2 cellular contexts compared by ENCODE assay signal in the genomic region with DNA sequence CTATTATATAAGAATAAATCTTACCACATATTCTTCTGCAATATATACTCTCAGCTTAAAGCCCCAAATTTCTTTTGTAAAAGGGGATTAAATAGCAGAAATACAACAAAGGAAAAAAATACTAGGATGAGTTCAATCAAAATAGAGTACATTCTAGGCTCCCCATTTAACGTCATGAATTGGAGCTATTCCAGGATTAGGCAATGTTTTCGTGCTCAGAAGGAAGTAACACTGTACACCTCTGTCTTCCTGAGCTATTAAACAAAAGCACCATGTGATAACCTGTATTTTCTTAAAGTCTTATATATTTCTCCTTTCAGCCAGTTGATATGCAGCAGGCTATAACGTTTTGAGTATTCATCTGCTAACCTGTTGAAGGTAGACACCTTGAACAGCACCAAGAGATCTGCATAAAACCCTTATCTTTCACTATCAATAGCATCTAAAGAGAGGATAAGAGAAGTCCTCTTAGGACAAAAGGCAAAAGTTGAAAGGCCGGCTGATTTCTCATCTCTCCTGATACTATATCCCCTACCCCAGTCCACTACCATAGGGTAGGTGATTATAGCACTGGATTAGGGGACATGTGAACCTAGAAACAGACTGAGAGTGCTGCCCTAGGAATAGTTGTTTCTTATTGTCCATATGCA.
TF ChIP-seq lines count a peak whose summit lies in the region.

No MANE protein-coding gene starts in this region.

TF ChIP-seq in HepG2, 621 proteins besides CTCF, POLR2A, EP300 and RAD21:
- no peak for TF ChIP-seq DR1 (CRISPR knock-in tag; IDR thresholded peaks at IDR 0.05)
- TF ChIP-seq PHF21A (CRISPR knock-in tag; IDR thresholded peaks at IDR 0.05) = no peak
- no peak for TF ChIP-seq HNRNPH1 (optimal IDR thresholded peaks at IDR 0.05; ENCODE audit: low read depth, low read length)
- no peak for TF ChIP-seq HDAC6 (IDR thresholded peaks at IDR 0.05; ENCODE audit: low read depth, low read length)
- no peak for TF ChIP-seq ZNF788 (CRISPR knock-in tag; IDR thresholded peaks at IDR 0.05; ENCODE audit: borderline replicate concordance)
- no peak for TF ChIP-seq ASH2L (IDR thresholded peaks at IDR 0.05; ENCODE audit: insufficient read length, low read depth, low read length)
- no peak for TF ChIP-seq MEF2D (CRISPR knock-in tag; IDR thresholded peaks at IDR 0.05)
- no peak for TF ChIP-seq MTA3 (CRISPR knock-in tag; IDR thresholded peaks at IDR 0.05)
- no peak for TF ChIP-seq ZNF780A (CRISPR knock-in tag; IDR thresholded peaks at IDR 0.05)

TF ChIP-seq in WTC11, 78 proteins besides CTCF, POLR2A, EP300 and RAD21:
- TF ChIP-seq, protein P1, sequence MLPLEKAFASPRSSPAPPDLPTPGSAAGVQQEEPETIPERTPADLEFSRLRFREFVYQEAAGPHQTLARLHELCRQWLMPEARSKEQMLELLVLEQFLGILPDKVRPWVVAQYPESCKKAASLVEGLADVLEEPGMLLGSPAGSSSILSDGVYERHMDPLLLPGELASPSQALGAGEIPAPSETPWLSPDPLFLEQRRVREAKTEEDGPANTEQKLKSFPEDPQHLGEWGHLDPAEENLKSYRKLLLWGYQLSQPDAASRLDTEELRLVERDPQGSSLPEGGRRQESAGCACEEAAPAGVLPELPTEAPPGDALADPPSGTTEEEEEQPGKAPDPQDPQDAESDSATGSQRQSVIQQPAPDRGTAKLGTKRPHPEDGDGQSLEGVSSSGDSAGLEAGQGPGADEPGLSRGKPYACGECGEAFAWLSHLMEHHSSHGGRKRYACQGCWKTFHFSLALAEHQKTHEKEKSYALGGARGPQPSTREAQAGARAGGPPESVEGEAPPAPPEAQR (CRISPR knock-in tag; IDR thresholded peaks at IDR 0.05) = no peak
- TF ChIP-seq AFF4 (CRISPR knock-in tag; IDR thresholded peaks at IDR 0.05; ENCODE audit: borderline replicate concordance) (no peak), GRHL2 (CRISPR knock-in tag; IDR thresholded peaks at IDR 0.05; ENCODE audit: insufficient replicate concordance, severe bottlenecking) (no peak)
